In the genomic region with DNA sequence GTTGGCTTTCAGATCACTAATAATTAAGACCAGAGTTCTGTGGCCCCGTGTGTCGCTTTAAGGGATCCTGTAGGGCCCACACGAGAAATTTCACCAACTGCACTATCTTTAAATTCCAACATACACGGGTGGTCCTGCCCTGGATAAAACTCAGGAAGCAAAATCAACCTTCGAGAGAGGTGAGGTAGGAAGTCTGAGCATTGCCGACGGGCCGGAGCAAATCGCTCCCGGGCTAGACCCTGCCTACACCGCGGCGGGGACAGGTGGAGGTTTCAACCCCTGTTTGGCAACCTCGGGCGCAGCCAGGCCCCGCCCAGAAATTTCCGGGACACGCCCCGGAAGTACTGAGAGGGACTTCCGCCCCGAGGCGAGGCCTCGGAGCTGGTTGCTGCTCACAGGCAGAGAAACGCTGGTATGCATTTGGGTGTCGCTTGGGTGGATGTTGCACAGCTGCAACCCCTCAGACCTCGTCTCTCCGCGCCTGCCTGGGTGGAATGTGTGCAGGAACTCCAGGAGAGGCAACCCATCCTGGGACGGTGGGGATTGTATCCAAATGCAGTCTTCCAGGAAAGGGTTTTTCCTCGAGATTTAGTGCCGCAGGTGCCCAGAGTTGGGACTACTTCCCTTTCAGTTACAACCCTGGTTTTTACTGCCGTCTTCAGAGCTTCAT, we compare ENCODE assay signal across 8 cellular contexts. TPM values are rescaled to one million over a fixed set of nuclear protein-coding genes. Genes with fewer than 3 reads are reported as not detected.
DNase-seq lines count a peak whose midpoint lies in the region; ATAC-seq and TF ChIP-seq lines count a peak whose summit lies in the region.

No MANE protein-coding gene starts in this region.

- peak; percentile 98 for ATAC-seq in GM19351 (IDR thresholded peaks at IDR 0.05; ENCODE audit: unreplicated experiment)
- peak; percentile 81 for ATAC-seq in HG03565 (IDR thresholded peaks at IDR 0.05; ENCODE audit: unreplicated experiment)
- ATAC-seq in RWPE2 (ENCODE audit: low read depth) = peak; percentile 95

- H3K79me2 ChIP-seq in osteoblast (ENCODE audit: insufficient read depth, low read length) = no peaks in the 10 kb centered on the region

- intact Hi-C loops in testis (cut with DNase I; ENCODE audit: low total_unique reads) = no loop called here

- H3K27me3 ChIP-seq in RWPE2 (ENCODE audit: insufficient read depth, poor library complexity, severe bottlenecking) (no peaks in the 10 kb centered on the region), osteoblast (ENCODE audit: insufficient read depth, low read length) (no peaks in the 10 kb centered on the region), testis (no peaks in the 10 kb centered on the region)

- DNase-seq in AG10803 (ENCODE audit: low read depth) (peak; percentile 61), RWPE2 (ENCODE audit: low spot score) (peak; percentile 77), globus pallidus (ENCODE audit: low spot score) (peak; percentile 33), osteoblast (ENCODE audit: insufficient read length, low spot score, missing footprints) (peak; percentile 84), testis (peak; percentile 87)
- peak; percentile 77 for DNase-seq in activated gamma-delta T cell treated with anti-CD3 and anti-CD28 coated beads, Interleukin-2, amount 50 U/mL, for 16 hours (ENCODE audit: low read depth)

- H2AFZ ChIP-seq in osteoblast (ENCODE audit: low read length) = peak overlapping the region; percentile 95

- H4K20me1 ChIP-seq in osteoblast (ENCODE audit: insufficient read depth, low read length) = no peaks in the 10 kb centered on the region

- TF ChIP-seq POLR2A in testis (IDR thresholded peaks at IDR 0.05) = no peak

- H3K9me3 ChIP-seq in RWPE2 (ENCODE audit: severe bottlenecking) (no peaks in the 10 kb centered on the region), osteoblast (ENCODE audit: low read depth, low read length) (no peaks in the 10 kb centered on the region), testis (no peaks in the 10 kb centered on the region)

- peaks cover 7% of the 10 kb centered on the region; the same call in 1 of the 2 replicates for H3K36me3 ChIP-seq in RWPE2 (ENCODE audit: low read depth)
- H3K36me3 ChIP-seq in osteoblast (ENCODE audit: insufficient read depth, low read length) = peaks cover 10% of the 10 kb centered on the region
- H3K36me3 ChIP-seq in testis (ENCODE audit: low read depth, missing control alignments) = no peaks in the 10 kb centered on the region

- H3K4me1 ChIP-seq in RWPE2 (ENCODE audit: insufficient read depth, poor library complexity, severe bottlenecking) (no peaks in the 10 kb centered on the region), osteoblast (ENCODE audit: insufficient read depth, low read length) (peaks cover 10% of the 10 kb centered on the region), testis (peaks cover 13% of the 10 kb centered on the region)

- no peak overlapping the region for H3K27ac ChIP-seq in RWPE2 (ENCODE audit: poor library complexity, severe bottlenecking)
- peak overlapping the region; percentile 30 for H3K27ac ChIP-seq in osteoblast (ENCODE audit: low read depth, low read length)
- H3K27ac ChIP-seq in testis = no peak overlapping the region

- TF ChIP-seq CTCF in AG10803 (conservative IDR thresholded peaks at IDR 0.05; ENCODE audit: low read length) (no peak), RWPE2 (IDR thresholded peaks at IDR 0.05; ENCODE audit: poor library complexity, severe bottlenecking) (no peak), osteoblast (IDR thresholded peaks at IDR 0.05; ENCODE audit: extremely low read depth, low read depth, low read length) (no peak), testis (IDR thresholded peaks at IDR 0.05) (no peak)

- 3 to 5% methylated on average over 23 to 32 of the region's 32 CpGs for WGBS in testis, 2 donors

- H3K4me3 ChIP-seq in AG10803 (ENCODE audit: low read length) (peak overlapping the region; percentile 69), RWPE2 (ENCODE audit: severe bottlenecking) (peak overlapping the region; percentile 40), osteoblast (ENCODE audit: insufficient read depth, low read length) (peak overlapping the region; percentile 81), testis (peak overlapping the region; percentile 43 to 67)

- H3K4me2 ChIP-seq in osteoblast (ENCODE audit: insufficient read depth, low read length) = peak overlapping the region; percentile 91

RNA-seq across cellular contexts. Expression of gene ZKSCAN8, which starts 19.9 kb away (rescaled TPM):
- total RNA-seq in osteoblast (25.7 and 27.4 TPM in 2 replicates), testis (10 to 100 TPM; 34.1 to 36.4 TPM)
- 20.9 TPM for polyA plus RNA-seq in testis (ENCODE audit: insufficient read depth, low read depth, low replicate concordance)

RNA-seq across cellular contexts. Expression of gene ZSCAN16, which starts 37.1 kb away (rescaled TPM):
- total RNA-seq in osteoblast = 3.3 and 4.1 TPM in 2 replicates
- 1 to 10 TPM; 3.5 to 4.4 TPM for total RNA-seq in testis
- polyA plus RNA-seq in testis (ENCODE audit: insufficient read depth, low read depth, low replicate concordance) = 3.6 TPM

Comparison
In these comparisons a context has a peak if more than half of its experiments do, and no peak if none do; other contexts are left out.
1. DNase-seq: peak in every context shown above with its lines; median percentile 87 in testis; 84 in osteoblast; 77 in RWPE2; 77 in activated gamma-delta T cell treated with anti-CD3 and anti-CD28 coated beads, Interleukin-2, amount 50 U/mL, for 16 hours; 61 in AG10803; 33 in globus pallidus.